18 cellular contexts compared by ENCODE assay signal in the genomic region with DNA sequence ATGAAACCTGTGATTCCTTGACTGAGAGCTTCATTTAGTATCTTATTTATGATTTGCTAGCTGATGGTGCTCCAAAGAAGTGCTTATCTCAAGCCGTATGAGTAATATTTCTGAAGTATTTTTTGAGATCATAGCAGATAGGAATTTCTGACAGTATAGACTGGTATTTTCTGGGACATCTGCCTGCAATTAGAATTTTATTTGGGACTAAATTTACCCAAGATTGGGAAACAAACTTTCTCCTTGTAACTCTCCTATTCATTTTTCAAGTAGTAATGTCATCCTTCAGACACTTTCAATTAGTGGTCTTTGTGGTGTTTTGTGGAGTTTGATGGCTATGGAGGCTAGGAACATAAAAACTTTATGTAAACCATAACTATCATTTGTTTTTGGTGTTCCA.
DNase-seq lines count a peak whose midpoint lies in the region; ATAC-seq and TF ChIP-seq lines count a peak whose summit lies in the region.
"Had no signal": no experiment of that assay in that cellular context is flagged by ENCODE, and none has a peak within 500 bp of the region (broad histone marks: within the 10 kb centered on the region; RNA-seq: fewer than 3 reads in every experiment).

No MANE protein-coding gene starts in this region.

- H3K4me3 ChIP-seq in AG09309 (ENCODE audit: control insufficient read depth, low read depth, low read length) (no peak overlapping the region), SK-N-MC (no peak overlapping the region), choroid plexus epithelial cell (ENCODE audit: low read depth, low read length) (no peak overlapping the region)
- H3K4me3 ChIP-seq: Peyer's patch, SJCRH30 had no signal

- TF ChIP-seq CTCF in AG09309 (IDR thresholded peaks at IDR 0.05; ENCODE audit: control insufficient read depth, insufficient read depth, low read depth, low read length, missing control alignments) (no peak), choroid plexus epithelial cell (conservative IDR thresholded peaks at IDR 0.05; ENCODE audit: low read depth, low read length) (no peak)

- in situ Hi-C loops in ACHN (cut with HindIII; ENCODE audit: low pct_ligation_motif_present, low pct_unique_long_range_greater_than_20kb, low sequenced_read_pairs): no loop called here

- H3K36me3 ChIP-seq in SK-N-MC (ENCODE audit: insufficient read depth, low read length): no peaks in the 10 kb centered on the region
- H3K36me3 ChIP-seq: Peyer's patch, SJCRH30 had no signal

- no peaks in the 10 kb centered on the region for H3K9me3 ChIP-seq in SK-N-MC (ENCODE audit: low read depth, low read length)
- H3K9me3 ChIP-seq: Peyer's patch, SJCRH30 had no signal

- ATAC-seq in GM21786 (IDR thresholded peaks at IDR 0.05; ENCODE audit: unreplicated experiment): no peak
- no peak for ATAC-seq in HG02870 (IDR thresholded peaks at IDR 0.05; ENCODE audit: unreplicated experiment)

- peak overlapping the region; percentile 22; the same call in 1 of the 2 replicates for H3K27ac ChIP-seq in SK-N-MC
- H3K27ac ChIP-seq: 22Rv1, Peyer's patch, SJCRH30 had no signal

- no peak overlapping the region for H3K9ac ChIP-seq in SK-N-MC (ENCODE audit: insufficient read length)

- DNase-seq in AG09309 (ENCODE audit: low read depth): peak; percentile 82
- peak; percentile 21 for DNase-seq in GM04504 (ENCODE audit: low read depth)
- no peak for DNase-seq in SK-N-MC (ENCODE audit: low read depth, low spot score)
- peak; percentile 38 for DNase-seq in choroid plexus epithelial cell (ENCODE audit: low read depth)
- no peak for DNase-seq in NCI-H2081 (lab: John Stamatoyannopoulos, UW)
- no peak for DNase-seq in ACHN
- DNase-seq: KG1, NCI-H1092, NCI-H1436, NCI-H187 treated with DMSO at 0.1 percent for 48 hours, NCI-H510A, NCI-H748 treated with DMSO at 0.1 percent for 48 hours, Peyer's patch, SJCRH30, SW 1271 had no signal

Comparison
In these comparisons a context has a peak if more than half of its experiments do, and no peak if none do; other contexts are left out.
1. DNase-seq: peak in AG09309 (single experiment), GM04504 (single experiment) and choroid plexus epithelial cell (single experiment); none in SK-N-MC (single experiment), NCI-H2081 (0 of 2) and ACHN (single experiment).